15 cellular contexts compared by ENCODE assay signal in the genomic region with DNA sequence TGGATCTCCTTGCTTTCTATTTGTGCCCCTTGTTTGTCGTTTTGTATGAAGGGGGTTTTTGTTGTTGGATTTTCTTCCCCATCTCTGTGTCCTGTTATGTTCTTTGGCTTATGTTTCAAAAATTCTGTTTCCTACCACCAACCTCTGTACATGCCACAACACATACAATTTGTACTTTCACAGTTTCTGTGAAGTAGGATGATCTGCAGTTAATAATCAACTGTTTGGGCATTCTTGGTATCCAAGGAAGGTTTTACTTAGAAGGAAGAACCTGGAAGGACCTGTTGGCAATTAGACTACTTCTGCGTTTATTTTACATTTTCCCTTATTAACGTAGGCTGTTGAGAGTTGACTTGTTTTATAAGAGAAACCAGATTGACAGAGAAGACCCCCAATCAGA. TPM values are rescaled to one million over a fixed set of nuclear protein-coding genes. Genes with fewer than 3 reads are reported as not detected.
DNase-seq lines count a peak whose midpoint lies in the region; TF ChIP-seq lines count a peak whose summit lies in the region.
"Had no signal": no experiment of that assay in that cellular context is flagged by ENCODE, and none has a peak within 500 bp of the region (broad histone marks: within the 10 kb centered on the region; RNA-seq: fewer than 3 reads in every experiment).

No MANE protein-coding gene starts in this region.

- TF ChIP-seq CTCF in left ventricle myocardium inferior (IDR thresholded peaks at IDR 0.05; ENCODE audit: borderline replicate concordance) (no peak), right atrium auricular region (IDR thresholded peaks at IDR 0.05) (no peak), MCF 10A (IDR thresholded peaks at IDR 0.05; ENCODE audit: unreplicated experiment) (no peak), type B pancreatic cell (conservative IDR thresholded peaks at IDR 0.05) (no peak)

- H3K9me3 Mint-ChIP-seq in MCF 10A (ENCODE audit: unreplicated experiment): peaks cover 7% of the 10 kb centered on the region
- H3K9me3 Mint-ChIP-seq in type B pancreatic cell: peaks cover 7% of the 10 kb centered on the region

- BruUV-seq in MCF 10A (replicated peaks; lab: Mats Ljungman, UMichigan): no TSS peak

- H3K9me3 ChIP-seq in left ventricle myocardium inferior (replicated peaks): no peaks in the 10 kb centered on the region
- H3K9me3 ChIP-seq in right atrium auricular region: no peaks in the 10 kb centered on the region

- H3K36me3 ChIP-seq in left ventricle myocardium inferior: no peaks in the 10 kb centered on the region
- H3K36me3 ChIP-seq in right atrium auricular region: no peaks in the 10 kb centered on the region

- H3K4me3 ChIP-seq in left ventricle myocardium inferior (no peak overlapping the region), right atrium auricular region (no peak overlapping the region)

- H3K4me3 Mint-ChIP-seq in MCF 10A (ENCODE audit: unreplicated experiment) (no peak overlapping the region), type B pancreatic cell (peak overlapping the region; percentile 46)

- H3K27me3 ChIP-seq in left ventricle myocardium inferior (ENCODE audit: low read depth) (no peaks in the 10 kb centered on the region), right atrium auricular region (no peaks in the 10 kb centered on the region)

- H3K27me3 Mint-ChIP-seq in MCF 10A (ENCODE audit: insufficient read depth, unreplicated experiment): no peaks in the 10 kb centered on the region
- H3K27me3 Mint-ChIP-seq in type B pancreatic cell: no peaks in the 10 kb centered on the region

- peaks cover 48% of the 10 kb centered on the region for H3K4me1 Mint-ChIP-seq in MCF 10A (ENCODE audit: insufficient read depth, unreplicated experiment)
- peaks cover 41% of the 10 kb centered on the region for H3K4me1 Mint-ChIP-seq in type B pancreatic cell (ENCODE audit: unreplicated experiment)

- H3K27ac Mint-ChIP-seq in MCF 10A (ENCODE audit: low read depth, unreplicated experiment): peak overlapping the region; percentile 24
- H3K27ac Mint-ChIP-seq in type B pancreatic cell: peak overlapping the region; percentile 2

- H3K27ac ChIP-seq in left ventricle myocardium inferior (replicated peaks) (peak overlapping the region; percentile 54), right atrium auricular region (no peak overlapping the region)

- CTCF ChIA-PET in MCF 10A (lab: Yijun Ruan, JAX): no interaction called here

- H3K4me1 ChIP-seq in left ventricle myocardium inferior (peaks cover 100% of the 10 kb centered on the region), right atrium auricular region (peaks cover 0 to 88% of the 10 kb centered on the region in 2 donors)

- H3K36me3 Mint-ChIP-seq in MCF 10A (ENCODE audit: insufficient read depth, unreplicated experiment) (peaks cover 9% of the 10 kb centered on the region), type B pancreatic cell (peaks cover 18% of the 10 kb centered on the region)

- intact Hi-C loops in left ventricle myocardium inferior (cut with micrococcal nuclease) (no loop called here), MCF 10A (cut with micrococcal nuclease) (no loop called here)

- DNase-seq in left ventricle myocardium inferior (no peak), right atrium auricular region (ENCODE audit: low spot score) (no peak), MCF 10A (ENCODE audit: unreplicated experiment) (no peak), kidney tubule cell (ENCODE audit: low spot score) (peak; percentile 60), type B pancreatic cell (ENCODE audit: extremely low spot score, unreplicated experiment) (no peak), D341Med (ENCODE audit: low spot score) (no peak), HuH-7 (ENCODE audit: low spot score) (no peak), NCI-H2081 (lab: John Stamatoyannopoulos, UW) (no peak)
- DNase-seq: activated CD4-positive, alpha-beta T cell treated with anti-CD3 and anti-CD28 coated beads, Interleukin-2, amount 50 U/mL, for 4 hours; activated gamma-delta T cell treated with Interleukin-2 at 50 U/mL for 16 hours; effector CD8-positive, alpha-beta T cell; NCI-H2029 treated with DMSO at 0.1 percent for 48 hours; NCI-H82; SHP77; T1000 had no signal

- POLR2A ChIA-PET in MCF 10A (lab: Yijun Ruan, JAX): interaction anchor here (0.5 to 4.1 kb wide), 5 partner anchors 10 to 43 kb away, joined by 3 to 67 read pairs (median 15); a partner anchor contains a TSS

RNA-seq across cellular contexts. Expression of a gene that starts 8.3 kb away (rescaled TPM):
- 49.9 TPM for total RNA-seq in left ventricle myocardium inferior
- total RNA-seq in right atrium auricular region: 10 to 100 TPM; 36.9 to 49.4 TPM
- 149 TPM in 2 replicates for total RNA-seq in MCF 10A (2022)
- total RNA-seq in type B pancreatic cell (ENCODE audit: low replicate concordance): 153 and 192 TPM in 2 replicates

RNA-seq across cellular contexts. Expression of a gene that starts 42.9 kb away (rescaled TPM):
- 57.4 TPM for total RNA-seq in left ventricle myocardium inferior
- 10 to 100 TPM; 28.4 to 30.5 TPM for total RNA-seq in right atrium auricular region
- total RNA-seq in MCF 10A (2022): 53.4 and 63.0 TPM in 2 replicates
- total RNA-seq in type B pancreatic cell (ENCODE audit: low replicate concordance): 56.8 and 59.2 TPM in 2 replicates
